ENCODE assay signal across 10 cellular contexts in genomic region chr6:15017251-15017650, GRCh38.
DNase-seq lines count a peak whose midpoint lies in the region; ATAC-seq, FAIRE-seq and TF ChIP-seq lines count a peak whose summit lies in the region.
"Had no signal": no experiment of that assay in that cellular context is flagged by ENCODE, and none has a peak within 500 bp of the region (broad histone marks: within the 10 kb centered on the region; RNA-seq: fewer than 3 reads in every experiment).

No MANE protein-coding gene starts in this region.

- WGBS in K562 (ENCODE audit: insufficient coverage, low coverage, missing lambda C conversion rate), result 6% methylated on average over 10 of the region's 10 CpGs

- BruUV-seq in K562 (replicated peaks; lab: Mats Ljungman, UMichigan), result no TSS peak

- CTCF ChIA-PET in K562 (lab: Yijun Ruan, JAX; ENCODE audit: low intra/inter-chr PET ratio), result no interaction called here

- no peaks in the 10 kb centered on the region for H3K9me2 ChIP-seq in DOHH2 (replicated peaks; ENCODE audit: control insufficient read depth, low read length)

- H3K36me3 ChIP-seq in DOHH2 (ENCODE audit: control insufficient read depth, low read length) (no peaks in the 10 kb centered on the region), HUES6 (ENCODE audit: control insufficient read depth, insufficient read depth, low read length) (0 out of 2 replicates have a peak, but pooled peaks cover 1% of the 10 kb centered on the region), K562 (ENCODE audit: control insufficient read depth, insufficient read depth, low read length) (no peaks in the 10 kb centered on the region)

- intact Hi-C loops in K562 (cut with micrococcal nuclease), result loop anchor here (5.0 kb wide), 2 partner anchors 60 to 230 kb away; partner anchors contain the start of gene JARID2

- H3K79me2 ChIP-seq in DOHH2 (ENCODE audit: control insufficient read depth, low read length), result no peaks in the 10 kb centered on the region
- H3K79me2 ChIP-seq in K562 (ENCODE audit: control insufficient read depth, insufficient read depth, low read length), result no peaks in the 10 kb centered on the region

- in situ Hi-C loops in K562 (cut with MboI), result no loop called here

- no peak for TF ChIP-seq EP300 in K562 (IDR thresholded peaks at IDR 0.05; ENCODE audit: low read length)

- no peaks in the 10 kb centered on the region for H4K20me1 ChIP-seq in DOHH2 (ENCODE audit: control insufficient read depth, insufficient read depth, low read depth, low read length)
- no peaks in the 10 kb centered on the region for H4K20me1 ChIP-seq in K562 (replicated peaks; ENCODE audit: control insufficient read depth, insufficient read depth, low read length)

- FAIRE-seq in K562 (lab: Jason Lieb, UNC), result peak; percentile 88

- POLR2A ChIA-PET in K562 (lab: Yijun Ruan, JAX), result interaction anchor here (0.7 to 1.4 kb wide), 6 partner anchors 9 to 73 kb away, joined by 3 to 4 read pairs (median 3); no protein-coding TSS in a partner anchor

- peak; percentile 69 to 81 (median 76) for DNase-seq in K562 (ENCODE audit: extremely low read depth in 1 of 4, low spot score in 3 of 4)
- DNase-seq in myocyte (ENCODE audit: low read depth), result peak; percentile 20
- DNase-seq in occipital lobe (lab: John Stamatoyannopoulos, UW), result no peak
- no peak for DNase-seq in NCI-H748 treated with DMSO at 0.1 percent for 48 hours (lab: John Stamatoyannopoulos, UW)
- no peak for DNase-seq in NCI-H2029 (lab: John Stamatoyannopoulos, UW)
- DNase-seq: Karpas-422, natural killer cell had no signal

- H3K4me2 ChIP-seq in DOHH2 (ENCODE audit: low read length) (peak overlapping the region; percentile 27), K562 (ENCODE audit: insufficient read depth, low read length) (peak overlapping the region; percentile 75)

- H3F3A ChIP-seq in DOHH2 (ENCODE audit: control insufficient read depth, insufficient read depth), result no peaks in the 10 kb centered on the region

- no peak for TF ChIP-seq CTCF in DOHH2 (IDR thresholded peaks at IDR 0.05; ENCODE audit: low read depth, low read length, poor library complexity, severe bottlenecking)
- no peak for TF ChIP-seq CTCF in K562 (IDR thresholded peaks at IDR 0.05 in 2 of 3, conservative IDR thresholded peaks at IDR 0.05 in 1 of 3; ENCODE audit: insufficient read depth in 2 of 3, low read depth in 1 of 3, low read length in 3 of 3)

- TF ChIP-seq POLR2A in K562 (conservative IDR thresholded peaks at IDR 0.05), result 0 out of 2 replicates have a peak, but pooled peaks have one; percentile 38

- H3K4me1 ChIP-seq in DOHH2 (ENCODE audit: control insufficient read depth, low read length) (peaks cover 9% of the 10 kb centered on the region), HUES6 (ENCODE audit: control insufficient read depth, insufficient read depth, low read length) (peaks cover 21% of the 10 kb centered on the region), K562 (replicated peaks in 1 of 2; ENCODE audit: control insufficient read depth in 2 of 2, insufficient read depth in 2 of 2, low read length in 2 of 2) (peaks cover 23 to 32% of the 10 kb centered on the region in 2 experiments)

- peak in 1 of 2 experiments; percentile 9; a peak in 1 of 4 replicates for TF ChIP-seq RAD21 in K562 (CRISPR knock-in tag; conservative IDR thresholded peaks at IDR 0.05 in 1 of 2, IDR thresholded peaks at IDR 0.05 in 1 of 2)

- H3K9ac ChIP-seq in HUES6 (ENCODE audit: low read length), result peak overlapping the region; percentile 7
- peak overlapping the region; percentile 40 to 82 for H3K9ac ChIP-seq in K562 (ENCODE audit: insufficient read depth in 1 of 2, low read depth in 2 of 2, low read length in 2 of 2)

- H3K27me3 ChIP-seq in DOHH2 (ENCODE audit: control insufficient read depth, low read length) (peaks cover 19% of the 10 kb centered on the region), HUES6 (ENCODE audit: control insufficient read depth, insufficient read depth, low read length) (no peaks in the 10 kb centered on the region), K562 (ENCODE audit: control insufficient read depth in 2 of 2, insufficient read depth in 2 of 2, low read length in 2 of 2) (no peaks in the 10 kb centered on the region)

- ATAC-seq in K562, result peak; percentile 90
- ATAC-seq in HG02588 (IDR thresholded peaks at IDR 0.05; ENCODE audit: unreplicated experiment), result no peak

- peak overlapping the region; percentile 83 for H2AFZ ChIP-seq in K562 (ENCODE audit: low read depth, low read length)

- H3K27ac ChIP-seq in DOHH2 (ENCODE audit: low read depth, low read length), result no peak overlapping the region
- H3K27ac ChIP-seq in HUES6 (ENCODE audit: low read depth, low read length), result peak overlapping the region; percentile 26; the same call in 1 of the 2 replicates
- peak overlapping the region; percentile 30; the same call in 2 of the 3 replicates for H3K27ac ChIP-seq in K562 (ENCODE audit: extremely low read depth, low read depth, low read length)

- H3K9me1 ChIP-seq in K562 (ENCODE audit: control insufficient read depth, insufficient read depth, low read length), result no peaks in the 10 kb centered on the region

- no peaks in the 10 kb centered on the region for H3K9me3 ChIP-seq in DOHH2 (ENCODE audit: control insufficient read depth, insufficient read depth, low read length)
- H3K9me3 ChIP-seq in HUES6 (ENCODE audit: control insufficient read depth, insufficient read depth, low read depth, low read length), result no peaks in the 10 kb centered on the region
- H3K9me3 ChIP-seq in K562 (replicated peaks; ENCODE audit: control insufficient read depth, insufficient read depth, low read depth, low read length), result no peaks in the 10 kb centered on the region

- H3K4me3 ChIP-seq in DOHH2 (ENCODE audit: low read length), result peak overlapping the region; percentile 3; the same call in 1 of the 2 replicates
- H3K4me3 ChIP-seq in HUES6 (ENCODE audit: low read depth, low read length), result peak overlapping the region; percentile 24
- H3K4me3 ChIP-seq in K562, result peak overlapping the region; percentile 8; the same call in 1 of the 2 replicates

TF ChIP-seq in K562, 482 proteins besides CTCF, POLR2A, EP300 and RAD21 (continues in another document):
- TF ChIP-seq MITF (IDR thresholded peaks at IDR 0.05) (no peak), BRD9 (IDR thresholded peaks at IDR 0.05; ENCODE audit: low read depth, partially characterized antibody) (peak; percentile 40), RHOXF2B (CRISPR knock-in tag; conservative IDR thresholded peaks at IDR 0.05) (0 out of 2 replicates have a peak, but pooled peaks have one; percentile 65), ZNF561 (CRISPR knock-in tag; conservative IDR thresholded peaks at IDR 0.05) (no peak), KLF13 (tag; IDR thresholded peaks at IDR 0.05; ENCODE audit: borderline replicate concordance, low read depth) (peak; percentile 78; the same call in 1 of the 2 replicates), HDAC1 (IDR thresholded peaks at IDR 0.05) (peak in 1 of 2 experiments; percentile 44; a peak in 1 of 4 replicates), ESRRA (IDR thresholded peaks at IDR 0.05; ENCODE audit: borderline replicate concordance, low read depth) (0 out of 2 replicates have a peak, but pooled peaks have one; percentile 17), E2F1 (CRISPR knock-in tag; IDR thresholded peaks at IDR 0.05) (0 out of 2 replicates have a peak, but pooled peaks have one; percentile 8), NFXL1 (CRISPR knock-in tag; IDR thresholded peaks at IDR 0.05) (no peak), CREM (IDR thresholded peaks at IDR 0.05; ENCODE audit: low read depth) (no peak), ZNF121 (CRISPR knock-in tag; conservative IDR thresholded peaks at IDR 0.05) (no peak), ZNF354B (CRISPR knock-in tag; IDR thresholded peaks at IDR 0.05) (no peak), GMEB1 (CRISPR knock-in tag; IDR thresholded peaks at IDR 0.05) (0 out of 2 replicates have a peak, but pooled peaks have one; percentile 10), HDAC2 (IDR thresholded peaks at IDR 0.05) (peak; percentile 71), YY1 (IDR thresholded peaks at IDR 0.05; ENCODE audit: borderline replicate concordance in 1 of 3, control insufficient read depth in 1 of 3, extremely low read depth in 1 of 3, insufficient read depth in 3 of 3, insufficient read length in 1 of 3, insufficient replicate concordance in 2 of 3, low read depth in 1 of 3, low read length in 2 of 3) (peak in 1 of 3 experiments; percentile 23), BCOR (IDR thresholded peaks at IDR 0.05) (peak; percentile 64), EGR1 (conservative IDR thresholded peaks at IDR 0.05) (peak; percentile 24; the same call in 1 of the 2 replicates)

Comparison
In these comparisons a context has a peak if more than half of its experiments do, and no peak if none do; other contexts are left out.
1. DNase-seq: peak in K562 (4 of 4) and myocyte (single experiment); none in occipital lobe (single experiment), NCI-H748 treated with DMSO at 0.1 percent for 48 hours (single experiment) and NCI-H2029 (single experiment).
2. Peak in every context shown above with its lines, with median percentiles within 50 percentile points of each other: H3K4me3 ChIP-seq.